17 cellular contexts compared by ENCODE assay signal in the genomic region with DNA sequence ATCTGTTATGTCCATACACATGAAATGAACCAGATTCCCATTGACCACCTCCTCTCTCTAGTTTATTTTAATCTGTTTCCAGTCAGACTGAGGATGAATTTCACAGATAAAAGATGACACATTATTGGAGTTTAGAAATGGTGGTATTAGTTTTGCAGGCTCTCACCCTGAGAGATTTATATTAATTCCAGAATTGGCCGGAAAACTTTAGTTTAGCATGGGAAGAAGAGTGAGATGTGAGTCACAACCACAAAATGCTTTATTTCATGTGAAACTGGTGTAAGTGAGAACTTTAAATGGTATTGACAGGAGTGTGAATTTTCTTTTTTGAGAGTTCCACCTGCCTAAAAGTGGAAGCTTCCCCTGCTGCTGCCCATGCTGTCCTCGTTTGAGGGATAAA.
DNase-seq lines count a peak whose midpoint lies in the region; FAIRE-seq and TF ChIP-seq lines count a peak whose summit lies in the region.
"Had no signal": no experiment of that assay in that cellular context is flagged by ENCODE, and none has a peak within 500 bp of the region (broad histone marks: within the 10 kb centered on the region; RNA-seq: fewer than 3 reads in every experiment).

No MANE protein-coding gene starts in this region.

- H3K9me3 ChIP-seq in GM23248 (ENCODE audit: low read depth) = no peaks in the 10 kb centered on the region
- no peaks in the 10 kb centered on the region for H3K9me3 ChIP-seq in astrocyte (ENCODE audit: insufficient read depth, low read depth, low read length)
- H3K9me3 ChIP-seq in left ventricle myocardium inferior (replicated peaks) = no peaks in the 10 kb centered on the region
- H3K9me3 ChIP-seq: Caco-2, HAP-1 had no signal

- H3K79me2 ChIP-seq in GM23248 (ENCODE audit: insufficient read depth) = no peaks in the 10 kb centered on the region
- no peaks in the 10 kb centered on the region for H3K79me2 ChIP-seq in astrocyte (ENCODE audit: insufficient read depth, low read length)

- H3K27me3 ChIP-seq in GM23248 (replicated peaks; ENCODE audit: insufficient read depth) (peaks cover 18% of the 10 kb centered on the region), astrocyte (ENCODE audit: insufficient read depth, low read length) (no peaks in the 10 kb centered on the region), left ventricle myocardium inferior (ENCODE audit: low read depth) (no peaks in the 10 kb centered on the region)
- H3K27me3 ChIP-seq: Peyer's patch had no signal

- H3K4me2 ChIP-seq in GM23248 (ENCODE audit: unreplicated experiment) (no peak overlapping the region), astrocyte (ENCODE audit: low read length) (peak overlapping the region; percentile 24)

- peak; percentile 20 for DNase-seq in GM23248
- DNase-seq in astrocyte (ENCODE audit: low read depth) = peak; percentile 62
- DNase-seq in inferior parietal cortex (ENCODE audit: extremely low spot score) = peak; percentile 36
- DNase-seq in stromal cell of bone marrow (ENCODE audit: low read depth) = peak; percentile 28
- no peak for DNase-seq in nephron progenitor cell
- no peak for DNase-seq in NCI-H774 (lab: John Stamatoyannopoulos, UW)
- no peak for DNase-seq in left ventricle myocardium inferior
- DNase-seq: Caco-2; CD4-positive, CD25-positive, alpha-beta regulatory T cell; DMS153; NCI-H1436; NCI-H2029; NCI-H2171 treated with DMSO at 0.1 percent for 48 hours; Peyer's patch had no signal

- H4K20me1 ChIP-seq in GM23248 (ENCODE audit: insufficient read depth) (no peaks in the 10 kb centered on the region), astrocyte (ENCODE audit: insufficient read depth, low read length) (no peaks in the 10 kb centered on the region)

- peaks cover 7% of the 10 kb centered on the region for H3K4me1 Mint-ChIP-seq in astrocyte (ENCODE audit: low read depth, unreplicated experiment)
- H3K4me1 Mint-ChIP-seq in nephron progenitor cell = peaks cover 4% of the 10 kb centered on the region
- H3K4me1 Mint-ChIP-seq: CD4-positive, CD25-positive, alpha-beta regulatory T cell had no signal

- H3K36me3 Mint-ChIP-seq in astrocyte (ENCODE audit: low read depth, unreplicated experiment) = no peaks in the 10 kb centered on the region
- no peaks in the 10 kb centered on the region for H3K36me3 Mint-ChIP-seq in nephron progenitor cell (ENCODE audit: low read depth)
- H3K36me3 Mint-ChIP-seq: CD4-positive, CD25-positive, alpha-beta regulatory T cell had no signal

- H3K36me3 ChIP-seq in GM23248 (ENCODE audit: low read depth) = no peaks in the 10 kb centered on the region
- H3K36me3 ChIP-seq in astrocyte (ENCODE audit: insufficient read depth, low read length) = no peaks in the 10 kb centered on the region
- H3K36me3 ChIP-seq in left ventricle myocardium inferior = no peaks in the 10 kb centered on the region
- H3K36me3 ChIP-seq: HAP-1, Peyer's patch had no signal

- peak overlapping the region; percentile 58 for H3K27ac Mint-ChIP-seq in astrocyte (ENCODE audit: unreplicated experiment)
- no peak overlapping the region for H3K27ac Mint-ChIP-seq in nephron progenitor cell
- H3K27ac Mint-ChIP-seq: CD4-positive, CD25-positive, alpha-beta regulatory T cell had no signal

- WGBS in GM23248 (ENCODE audit: low coverage in 1 of 2, low lambda C conversion rate in 2 of 2, missing lambda C conversion rate in 2 of 2), 2 experiments = 20 to 23% methylated on average over 2 of the region's 2 CpGs

- H3K9ac ChIP-seq in GM23248 (no peak overlapping the region), astrocyte (ENCODE audit: low read length) (no peak overlapping the region)

- no peak for TF ChIP-seq CTCF in astrocyte (IDR thresholded peaks at IDR 0.05; ENCODE audit: insufficient read depth, low read depth, low read length)
- no peak for TF ChIP-seq CTCF in nephron progenitor cell (IDR thresholded peaks at IDR 0.05)
- no peak for TF ChIP-seq CTCF in left ventricle myocardium inferior (IDR thresholded peaks at IDR 0.05; ENCODE audit: borderline replicate concordance)

- in situ Hi-C loops in GM23248 (cut with MboI) = no loop called here

- no peaks in the 10 kb centered on the region for H3K9me2 ChIP-seq in GM23248 (ENCODE audit: insufficient read depth)

- H3K27ac ChIP-seq in GM23248 (no peak overlapping the region), astrocyte (ENCODE audit: low read depth, low read length) (no peak overlapping the region), left ventricle myocardium inferior (replicated peaks) (no peak overlapping the region)
- H3K27ac ChIP-seq: Peyer's patch, SK-N-MC had no signal

- H3K4me3 ChIP-seq in GM23248 = no peak overlapping the region
- no peak overlapping the region for H3K4me3 ChIP-seq in astrocyte (ENCODE audit: insufficient read depth, low read depth, low read length)
- no peak overlapping the region for H3K4me3 ChIP-seq in left ventricle myocardium inferior
- H3K4me3 ChIP-seq: HAP-1, K562, Peyer's patch, SK-N-MC had no signal

- H3K9me3 Mint-ChIP-seq in astrocyte (ENCODE audit: unreplicated experiment) (peaks cover 2% of the 10 kb centered on the region), nephron progenitor cell (no peaks in the 10 kb centered on the region)

- intact Hi-C loops in left ventricle myocardium inferior (cut with micrococcal nuclease) = no loop called here

- H2AFZ ChIP-seq in GM23248 (no peak overlapping the region), astrocyte (ENCODE audit: low read depth, low read length) (no peak overlapping the region)

- H3K27me3 Mint-ChIP-seq in astrocyte (ENCODE audit: low read depth, unreplicated experiment) (no peaks in the 10 kb centered on the region), nephron progenitor cell (ENCODE audit: low read depth, poor library complexity) (peaks cover 8% of the 10 kb centered on the region)
- H3K27me3 Mint-ChIP-seq: CD4-positive, CD25-positive, alpha-beta regulatory T cell had no signal

- FAIRE-seq in astrocyte (lab: Jason Lieb, UNC) = no peak
- FAIRE-seq: K562 had no signal

- H3K4me3 Mint-ChIP-seq in astrocyte (ENCODE audit: unreplicated experiment) (no peak overlapping the region), nephron progenitor cell (no peak overlapping the region)
- H3K4me3 Mint-ChIP-seq: CD4-positive, CD25-positive, alpha-beta regulatory T cell had no signal

- H3F3A ChIP-seq in GM23248 (ENCODE audit: insufficient read depth) = no peaks in the 10 kb centered on the region

- no peaks in the 10 kb centered on the region for H3K4me1 ChIP-seq in GM23248 (ENCODE audit: insufficient read depth)
- no peaks in the 10 kb centered on the region for H3K4me1 ChIP-seq in astrocyte (ENCODE audit: insufficient read depth, low read length)
- H3K4me1 ChIP-seq in left ventricle myocardium inferior = no peaks in the 10 kb centered on the region
- H3K4me1 ChIP-seq: Caco-2, Peyer's patch had no signal

Comparison
In these comparisons a context has a peak if more than half of its experiments do, and no peak if none do; other contexts are left out.
1. DNase-seq: peak in GM23248 (single experiment), astrocyte (single experiment), inferior parietal cortex (single experiment) and stromal cell of bone marrow (single experiment); none in nephron progenitor cell (single experiment), NCI-H774 (single experiment) and left ventricle myocardium inferior (single experiment).